In genomic region chr1:246215505-246215893, GRCh38 we compare ENCODE assay signal across 1 cellular context.
TF ChIP-seq lines count a peak whose summit lies in the region.

No MANE protein-coding gene starts in this region.

TF ChIP-seq in WTC11, 78 proteins besides CTCF, POLR2A, EP300 and RAD21 (continued from another document):
- TF ChIP-seq, protein P1, sequence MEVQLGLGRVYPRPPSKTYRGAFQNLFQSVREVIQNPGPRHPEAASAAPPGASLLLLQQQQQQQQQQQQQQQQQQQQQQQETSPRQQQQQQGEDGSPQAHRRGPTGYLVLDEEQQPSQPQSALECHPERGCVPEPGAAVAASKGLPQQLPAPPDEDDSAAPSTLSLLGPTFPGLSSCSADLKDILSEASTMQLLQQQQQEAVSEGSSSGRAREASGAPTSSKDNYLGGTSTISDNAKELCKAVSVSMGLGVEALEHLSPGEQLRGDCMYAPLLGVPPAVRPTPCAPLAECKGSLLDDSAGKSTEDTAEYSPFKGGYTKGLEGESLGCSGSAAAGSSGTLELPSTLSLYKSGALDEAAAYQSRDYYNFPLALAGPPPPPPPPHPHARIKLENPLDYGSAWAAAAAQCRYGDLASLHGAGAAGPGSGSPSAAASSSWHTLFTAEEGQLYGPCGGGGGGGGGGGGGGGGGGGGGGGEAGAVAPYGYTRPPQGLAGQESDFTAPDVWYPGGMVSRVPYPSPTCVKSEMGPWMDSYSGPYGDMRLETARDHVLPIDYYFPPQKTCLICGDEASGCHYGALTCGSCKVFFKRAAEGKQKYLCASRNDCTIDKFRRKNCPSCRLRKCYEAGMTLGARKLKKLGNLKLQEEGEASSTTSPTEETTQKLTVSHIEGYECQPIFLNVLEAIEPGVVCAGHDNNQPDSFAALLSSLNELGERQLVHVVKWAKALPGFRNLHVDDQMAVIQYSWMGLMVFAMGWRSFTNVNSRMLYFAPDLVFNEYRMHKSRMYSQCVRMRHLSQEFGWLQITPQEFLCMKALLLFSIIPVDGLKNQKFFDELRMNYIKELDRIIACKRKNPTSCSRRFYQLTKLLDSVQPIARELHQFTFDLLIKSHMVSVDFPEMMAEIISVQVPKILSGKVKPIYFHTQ (CRISPR knock-in tag; IDR thresholded peaks at IDR 0.05): no peak
